Comparison of ENCODE assay signal across 15 cellular contexts in the genomic region with DNA sequence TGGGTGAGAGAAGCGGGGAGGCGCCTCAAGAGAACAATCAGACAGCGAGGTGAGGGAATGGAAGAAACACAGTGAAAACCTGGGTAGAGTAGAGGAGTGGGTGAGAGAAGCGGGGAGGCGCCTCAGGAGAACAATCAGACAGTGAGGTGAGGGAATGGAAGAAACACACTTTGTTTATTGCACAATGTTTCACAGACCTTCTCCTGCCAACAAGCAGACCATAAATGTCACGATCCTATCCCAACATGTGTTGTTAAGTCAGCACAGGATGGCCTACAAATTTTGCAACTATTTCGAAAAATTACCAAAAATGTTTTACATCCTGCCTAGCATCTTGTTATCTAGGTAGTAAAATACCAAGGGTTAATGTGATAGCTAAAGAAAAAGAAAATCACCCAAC.
DNase-seq lines count a peak whose midpoint lies in the region; ATAC-seq and TF ChIP-seq lines count a peak whose summit lies in the region.
"Had no signal": no experiment of that assay in that cellular context is flagged by ENCODE, and none has a peak within 500 bp of the region (broad histone marks: within the 10 kb centered on the region; RNA-seq: fewer than 3 reads in every experiment).

No MANE protein-coding gene starts in this region.

- TF ChIP-seq CTCF in AG10803 (conservative IDR thresholded peaks at IDR 0.05; ENCODE audit: low read length) (no peak), osteocyte (IDR thresholded peaks at IDR 0.05) (no peak), ascending aorta (IDR thresholded peaks at IDR 0.05) (no peak)

- H3K36me3 ChIP-seq in ascending aorta: no peaks in the 10 kb centered on the region
- H3K36me3 ChIP-seq: left lung had no signal

- DNase-seq in AG10803 (ENCODE audit: low read depth) (peak; percentile 91), M059J (ENCODE audit: low read depth) (peak; percentile 42), fibroblast of gingiva (ENCODE audit: low read depth) (peak; percentile 84), osteocyte (ENCODE audit: extremely low spot score, unreplicated experiment) (no peak), ascending aorta (ENCODE audit: low spot score in 2 of 2) (no peak), epidermal melanocyte (ENCODE audit: insufficient read length, low spot score) (no peak)
- DNase-seq in stimulated activated CD4-positive, alpha-beta T cell treated with anti-CD3 and anti-CD28 coated beads, Interleukin-4, amount 100 ng/mL, for 1 hour: no peak
- DNase-seq: activated naive CD8-positive, alpha-beta T cell treated with anti-CD3 and anti-CD28 coated beads, Interleukin-2, amount 10 ng/mL, durations not matched to agents 7 days and 5 days; glutamatergic neuron; left lung; NCI-H1436; SK-N-SH had no signal

- no peak for ATAC-seq in HG03280 (IDR thresholded peaks at IDR 0.05; ENCODE audit: unreplicated experiment)
- ATAC-seq: left lung had no signal

- H3K9me3 Mint-ChIP-seq in osteocyte (ENCODE audit: unreplicated experiment): no peaks in the 10 kb centered on the region
- H3K9me3 Mint-ChIP-seq: activated naive CD8-positive, alpha-beta T cell treated with anti-CD3 and anti-CD28 coated beads, Interleukin-2, amount 10 ng/mL, durations not matched to agents 7 days and 5 days had no signal

- intact Hi-C loops in ascending aorta (cut with DNase I): no loop called here

- H3K27me3 Mint-ChIP-seq in osteocyte (ENCODE audit: unreplicated experiment): no peaks in the 10 kb centered on the region

- no peaks in the 10 kb centered on the region for H3K27me3 ChIP-seq in ascending aorta
- H3K27me3 ChIP-seq: left lung had no signal

- H3K4me3 ChIP-seq in AG10803 (ENCODE audit: low read length) (no peak overlapping the region), ascending aorta (no peak overlapping the region)
- H3K4me3 ChIP-seq: coronary artery, left lung had no signal

- peak overlapping the region; percentile 51 for H3K4me3 Mint-ChIP-seq in osteocyte (ENCODE audit: unreplicated experiment)
- H3K4me3 Mint-ChIP-seq: activated naive CD8-positive, alpha-beta T cell treated with anti-CD3 and anti-CD28 coated beads, Interleukin-2, amount 10 ng/mL, durations not matched to agents 7 days and 5 days had no signal

- H3K27ac Mint-ChIP-seq in osteocyte (ENCODE audit: unreplicated experiment): peak overlapping the region; percentile 94
- H3K27ac Mint-ChIP-seq: activated naive CD8-positive, alpha-beta T cell treated with anti-CD3 and anti-CD28 coated beads, Interleukin-2, amount 10 ng/mL, durations not matched to agents 7 days and 5 days had no signal

- no peak overlapping the region for H3K27ac ChIP-seq in ascending aorta
- H3K27ac ChIP-seq: coronary artery, left lung, VCaP had no signal

- peaks cover 0 to 2% of the 10 kb centered on the region in 2 donors for H3K4me1 ChIP-seq in ascending aorta

- no peaks in the 10 kb centered on the region for H3K36me3 Mint-ChIP-seq in osteocyte (ENCODE audit: unreplicated experiment)
- H3K36me3 Mint-ChIP-seq: activated naive CD8-positive, alpha-beta T cell treated with anti-CD3 and anti-CD28 coated beads, Interleukin-2, amount 10 ng/mL, durations not matched to agents 7 days and 5 days had no signal

- H3K4me1 Mint-ChIP-seq in osteocyte (ENCODE audit: unreplicated experiment): peaks cover 80% of the 10 kb centered on the region
- H3K4me1 Mint-ChIP-seq: activated naive CD8-positive, alpha-beta T cell treated with anti-CD3 and anti-CD28 coated beads, Interleukin-2, amount 10 ng/mL, durations not matched to agents 7 days and 5 days had no signal

- no peaks in the 10 kb centered on the region for H3K9me3 ChIP-seq in ascending aorta
- H3K9me3 ChIP-seq: left lung, SK-N-SH had no signal

Comparison
In these comparisons a context has a peak if more than half of its experiments do, and no peak if none do; other contexts are left out.
1. DNase-seq: peak in AG10803 (single experiment), M059J (single experiment) and fibroblast of gingiva (single experiment); none in osteocyte (single experiment), stimulated activated CD4-positive, alpha-beta T cell treated with anti-CD3 and anti-CD28 coated beads, Interleukin-4, amount 100 ng/mL, for 1 hour (single experiment), ascending aorta (0 of 2) and epidermal melanocyte (single experiment).